ENCODE assay signal across 25 cellular contexts in genomic region chr9:29778281-29778849, GRCh38.
"Had no signal": no experiment of that assay in that cellular context is flagged by ENCODE, and none has a peak within 500 bp of the region (broad histone marks: within the 10 kb centered on the region; RNA-seq: fewer than 3 reads in every experiment).

No MANE protein-coding gene starts in this region.

- FAIRE-seq: HepG2 had no signal

- DNase-seq: IMR-90, Karpas-422, KG1, MM.1S, MV-4-11, NCI-H1048, NCI-H1105 treated with DMSO at 0.1 percent for 48 hours, NCI-H1417 treated with DMSO at 0.1 percent for 48 hours, NCI-H146, NCI-H1694 treated with DMSO at 0.1 percent for 48 hours, NCI-H1930, NCI-H2081 treated with DMSO at 0.1 percent for 48 hours, NCI-H2171, NCI-H226, NCI-H446, NCI-H510A, NCI-H524 treated with DMSO at 0.1 percent for 48 hours, NCI-H69, NCI-H774, PC-3, SHP77 had no signal

- ATAC-seq: HepG2, Panc1, PC-3 had no signal

- H3K27ac ChIP-seq: RWPE1, SK-N-MC had no signal

- H3K4me3 ChIP-seq: SK-N-MC had no signal
